ENCODE assay signal across 9 cellular contexts in the genomic region with DNA sequence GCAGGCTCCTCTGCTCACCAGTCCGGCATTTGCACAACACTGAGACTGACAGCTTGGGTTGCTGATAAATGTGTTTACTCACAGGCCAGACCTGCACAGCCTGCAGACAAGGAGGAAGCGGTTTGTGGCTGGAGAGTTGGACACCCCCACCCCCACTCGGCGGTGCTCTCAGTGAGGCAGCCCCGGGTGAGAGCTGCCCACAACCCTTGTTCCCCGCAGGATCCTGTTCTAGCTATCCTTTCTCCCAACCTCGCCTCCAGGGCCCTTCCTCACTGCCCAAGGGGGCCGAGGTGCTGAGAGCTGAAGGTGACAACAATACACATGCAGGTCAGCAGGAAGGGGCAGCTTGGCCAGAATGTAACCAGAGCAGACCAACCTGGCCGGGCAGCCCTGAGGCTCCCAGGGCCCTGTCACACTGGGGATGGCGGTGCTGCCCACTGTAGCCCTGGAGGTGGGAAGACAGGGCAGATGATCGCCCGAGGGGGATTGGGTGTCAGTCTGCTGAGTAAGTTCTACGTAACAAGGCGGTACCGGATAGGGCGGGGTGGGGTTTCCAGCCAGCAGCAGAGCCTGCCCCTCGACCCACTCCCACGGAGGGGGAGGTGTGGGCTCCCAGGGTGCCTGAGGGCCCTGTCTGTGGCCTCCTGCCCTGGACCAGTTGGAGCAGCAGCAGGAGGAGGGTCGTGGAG. TPM values are rescaled to one million over a fixed set of nuclear protein-coding genes. Genes with fewer than 3 reads are reported as not detected.
DNase-seq lines count a peak whose midpoint lies in the region; ATAC-seq and TF ChIP-seq lines count a peak whose summit lies in the region.
"Had no signal": no experiment of that assay in that cellular context is flagged by ENCODE, and none has a peak within 500 bp of the region (broad histone marks: within the 10 kb centered on the region; RNA-seq: fewer than 3 reads in every experiment).

No MANE protein-coding gene starts in this region.

- DNase-seq in DMS53 (lab: John Stamatoyannopoulos, UW) (peak; percentile 51), DMS53 treated with DMSO at 0.1 percent for 48 hours (lab: John Stamatoyannopoulos, UW; ENCODE audit: unreplicated experiment) (no peak), amniotic stem cell (lab: John Stamatoyannopoulos, UW) (peak; percentile 11), lung (ENCODE audit: low spot score) (peak; percentile 57), NCI-H748 treated with DMSO at 0.1 percent for 48 hours (lab: John Stamatoyannopoulos, UW) (no peak), NCI-H446 (lab: John Stamatoyannopoulos, UW) (no peak)

- H3K36me3 ChIP-seq in lung (ENCODE audit: control insufficient read depth in 2 of 2, insufficient read depth in 2 of 2, low read length in 2 of 2): peaks cover 8 to 50% of the 10 kb centered on the region in 2 donors

- H3K4me1 ChIP-seq in lung (ENCODE audit: control insufficient read depth in 2 of 2, insufficient read depth in 2 of 2, low read length in 2 of 2): peaks cover 0 to 9% of the 10 kb centered on the region in 2 donors

- TF ChIP-seq CTCF in lung (IDR thresholded peaks at IDR 0.05; ENCODE audit: control extremely low read depth, extremely low read depth): no peak

- ATAC-seq in HG02943 (IDR thresholded peaks at IDR 0.05; ENCODE audit: low read depth, unreplicated experiment): peak; percentile 40
- peak; percentile 36 for ATAC-seq in lung (ENCODE audit: insufficient read depth, low FRiP score)

- WGBS in lung, 2 donors: 30 to 52% methylated on average over 17 to 19 of the region's 19 CpGs

- peak overlapping the region in 1 of 2 donors; percentile 54 for H3K27ac ChIP-seq in lung (ENCODE audit: low read depth in 1 of 2, low read length in 1 of 2)
- H3K27ac ChIP-seq: 22Rv1 had no signal

- H3K4me3 ChIP-seq in lung: no peak overlapping the region

- no peaks in the 10 kb centered on the region for H3K27me3 ChIP-seq in lung (ENCODE audit: control insufficient read depth, insufficient read depth)

- peaks cover 0 to 2% of the 10 kb centered on the region in 2 donors for H3K9me3 ChIP-seq in lung (ENCODE audit: control insufficient read depth in 2 of 2, insufficient read depth in 1 of 2, low read length in 1 of 2)

TF ChIP-seq in PFSK-1, 5 proteins besides CTCF, POLR2A, EP300 and RAD21:
- TF ChIP-seq, protein P1, sequence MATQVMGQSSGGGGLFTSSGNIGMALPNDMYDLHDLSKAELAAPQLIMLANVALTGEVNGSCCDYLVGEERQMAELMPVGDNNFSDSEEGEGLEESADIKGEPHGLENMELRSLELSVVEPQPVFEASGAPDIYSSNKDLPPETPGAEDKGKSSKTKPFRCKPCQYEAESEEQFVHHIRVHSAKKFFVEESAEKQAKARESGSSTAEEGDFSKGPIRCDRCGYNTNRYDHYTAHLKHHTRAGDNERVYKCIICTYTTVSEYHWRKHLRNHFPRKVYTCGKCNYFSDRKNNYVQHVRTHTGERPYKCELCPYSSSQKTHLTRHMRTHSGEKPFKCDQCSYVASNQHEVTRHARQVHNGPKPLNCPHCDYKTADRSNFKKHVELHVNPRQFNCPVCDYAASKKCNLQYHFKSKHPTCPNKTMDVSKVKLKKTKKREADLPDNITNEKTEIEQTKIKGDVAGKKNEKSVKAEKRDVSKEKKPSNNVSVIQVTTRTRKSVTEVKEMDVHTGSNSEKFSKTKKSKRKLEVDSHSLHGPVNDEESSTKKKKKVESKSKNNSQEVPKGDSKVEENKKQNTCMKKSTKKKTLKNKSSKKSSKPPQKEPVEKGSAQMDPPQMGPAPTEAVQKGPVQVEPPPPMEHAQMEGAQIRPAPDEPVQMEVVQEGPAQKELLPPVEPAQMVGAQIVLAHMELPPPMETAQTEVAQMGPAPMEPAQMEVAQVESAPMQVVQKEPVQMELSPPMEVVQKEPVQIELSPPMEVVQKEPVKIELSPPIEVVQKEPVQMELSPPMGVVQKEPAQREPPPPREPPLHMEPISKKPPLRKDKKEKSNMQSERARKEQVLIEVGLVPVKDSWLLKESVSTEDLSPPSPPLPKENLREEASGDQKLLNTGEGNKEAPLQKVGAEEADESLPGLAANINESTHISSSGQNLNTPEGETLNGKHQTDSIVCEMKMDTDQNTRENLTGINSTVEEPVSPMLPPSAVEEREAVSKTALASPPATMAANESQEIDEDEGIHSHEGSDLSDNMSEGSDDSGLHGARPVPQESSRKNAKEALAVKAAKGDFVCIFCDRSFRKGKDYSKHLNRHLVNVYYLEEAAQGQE (IDR thresholded peaks at IDR 0.05; ENCODE audit: insufficient read depth in 1 of 2, low read depth in 2 of 2, low read length in 2 of 2): no peak
- TF ChIP-seq FOXP2 (optimal IDR thresholded peaks at IDR 0.05; ENCODE audit: borderline replicate concordance, extremely low read depth, extremely low read length, insufficient read depth) (peak; percentile 97), TAF1 (IDR thresholded peaks at IDR 0.05; ENCODE audit: borderline replicate concordance, insufficient read depth, low read length) (no peak), SIN3A (IDR thresholded peaks at IDR 0.05; ENCODE audit: borderline replicate concordance, insufficient read depth, low read length) (no peak), POLR2AphosphoS5 (IDR thresholded peaks at IDR 0.05; ENCODE audit: low read depth, low read length) (no peak)

RNA-seq across cellular contexts. Expression of gene ADAM8, which starts 2.1 kb away (rescaled TPM):
- polyA plus RNA-seq in PFSK-1 (2012; ENCODE audit: insufficient read length, low read depth): 3.7 TPM
- total RNA-seq in lung: 10 to 100 TPM; 21.7 to 33.0 TPM
- 10 to 100 TPM in 1 of 2 donors, 1 to 10 TPM in 1; 4.4 to 79.2 TPM for polyA plus RNA-seq in lung

RNA-seq across cellular contexts. Expression of gene TUBGCP2, which starts 30.0 kb away (rescaled TPM):
- polyA plus RNA-seq in PFSK-1 (2012; ENCODE audit: insufficient read length, low read depth): 40.1 TPM
- total RNA-seq in lung: 10 to 100 TPM; 41.7 to 65.9 TPM
- 10 to 100 TPM; 39.2 to 66.2 TPM for polyA plus RNA-seq in lung

RNA-seq across cellular contexts. Expression of gene ZNF511, which starts 30.0 kb away (rescaled TPM):
- 48.9 TPM for polyA plus RNA-seq in PFSK-1 (2012; ENCODE audit: insufficient read length, low read depth)
- total RNA-seq in lung: 10 to 100 TPM; 18.6 to 53.5 TPM
- 10 to 100 TPM; 33.8 to 79.9 TPM for polyA plus RNA-seq in lung

RNA-seq across cellular contexts. Expression of gene VENTX, which starts 41.1 kb away (rescaled TPM):
- polyA plus RNA-seq in PFSK-1 (2012; ENCODE audit: insufficient read length, low read depth): not detected
- 1 to 10 TPM in 1 of 2 donors, under 1 TPM in 1; 0.46 to 3.3 TPM for total RNA-seq in lung
- 1 to 10 TPM; 1.4 to 4.0 TPM for polyA plus RNA-seq in lung

RNA-seq across cellular contexts. Expression of gene UTF1, which starts 48.7 kb away (rescaled TPM):
- not detected for polyA plus RNA-seq in PFSK-1 (2012; ENCODE audit: insufficient read length, low read depth)
- total RNA-seq in lung: under 1 TPM in 1 of 2 donors, not detected in 1; 0.52 TPM
- polyA plus RNA-seq in lung: under 1 TPM in 1 of 2 donors, not detected in 1; 0.06 TPM

Comparison
In these comparisons a context has a peak if more than half of its experiments do, and no peak if none do; other contexts are left out.
1. DNase-seq: peak in DMS53 (single experiment), amniotic stem cell (single experiment) and lung (single experiment); none in DMS53 treated with DMSO at 0.1 percent for 48 hours (single experiment), NCI-H748 treated with DMSO at 0.1 percent for 48 hours (single experiment) and NCI-H446 (0 of 2).